Comparison of ENCODE assay signal across 9 cellular contexts in the genomic region with DNA sequence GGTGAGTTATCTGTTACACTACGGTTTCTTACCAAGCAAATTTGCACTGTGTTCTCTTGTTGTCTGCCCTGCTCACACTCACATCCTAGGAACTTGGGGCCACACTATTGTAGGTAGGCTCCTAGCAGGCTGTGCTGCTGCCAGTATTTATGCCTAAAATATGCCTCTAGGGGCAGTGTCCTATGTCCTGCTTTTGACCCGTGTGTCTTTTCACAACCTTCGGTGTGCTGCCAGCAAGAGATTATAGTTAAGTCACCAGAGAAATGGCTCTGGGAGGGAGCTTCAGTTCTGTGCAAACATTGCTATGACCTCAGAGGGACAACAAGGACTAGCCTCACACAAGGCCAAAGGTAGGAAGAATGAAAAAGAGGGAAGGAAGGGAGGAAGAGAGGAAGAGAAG. TPM values are rescaled to one million over a fixed set of nuclear protein-coding genes. Genes with fewer than 3 reads are reported as not detected.
DNase-seq lines count a peak whose midpoint lies in the region; ATAC-seq, FAIRE-seq and TF ChIP-seq lines count a peak whose summit lies in the region.
"Had no signal": no experiment of that assay in that cellular context is flagged by ENCODE, and none has a peak within 500 bp of the region (broad histone marks: within the 10 kb centered on the region; RNA-seq: fewer than 3 reads in every experiment).

No MANE protein-coding gene starts in this region.

- H3K9ac ChIP-seq in MM.1S (ENCODE audit: low read length): no peak overlapping the region

- no peak for FAIRE-seq in D721Med (lab: Jason Lieb, UNC)

- H3K4me3 ChIP-seq in MM.1S (ENCODE audit: low read length) (no peak overlapping the region), fibroblast of pulmonary artery (replicated peaks; ENCODE audit: low read depth, low read length) (no peak overlapping the region), psoas muscle (no peak overlapping the region)
- H3K4me3 ChIP-seq: upper lobe of left lung had no signal

- no peaks in the 10 kb centered on the region for H3F3A ChIP-seq in MM.1S (ENCODE audit: insufficient read depth, low read length)

- intact Hi-C loops in psoas muscle (cut with DNase I): no loop called here

- no peaks in the 10 kb centered on the region for H3K4me1 ChIP-seq in MM.1S (ENCODE audit: low read length)
- no peaks in the 10 kb centered on the region for H3K4me1 ChIP-seq in psoas muscle
- H3K4me1 ChIP-seq: upper lobe of left lung had no signal

- no peaks in the 10 kb centered on the region for H3K9me3 ChIP-seq in MM.1S (replicated peaks; ENCODE audit: insufficient read depth, low read length)
- no peaks in the 10 kb centered on the region for H3K9me3 ChIP-seq in psoas muscle
- H3K9me3 ChIP-seq: upper lobe of left lung had no signal

- WGBS in psoas muscle, 3 donors: 21 to 29% (median 26%) methylated on average over 3 of the region's 3 CpGs

- no peaks in the 10 kb centered on the region for H4K20me1 ChIP-seq in MM.1S (ENCODE audit: insufficient read depth, low read length)

- no peaks in the 10 kb centered on the region for H3K79me2 ChIP-seq in MM.1S (ENCODE audit: low read length)

- H3K36me3 Mint-ChIP-seq in activated naive CD4-positive, alpha-beta T cell treated with anti-CD3 and anti-CD28 coated beads, Interleukin-2, amount 50 U/mL, for 72 hours: no peaks in the 10 kb centered on the region

- ATAC-seq in GM21723 (IDR thresholded peaks at IDR 0.05; ENCODE audit: unreplicated experiment) (peak; percentile 75), psoas muscle (no peak)
- no peak for ATAC-seq in activated naive CD4-positive, alpha-beta T cell treated with anti-CD3 and anti-CD28 coated beads, Interleukin-2, amount 50 U/mL, for 72 hours

- H3K27ac ChIP-seq in MM.1S (ENCODE audit: low read length) (no peak overlapping the region), psoas muscle (no peak overlapping the region)
- H3K27ac ChIP-seq: upper lobe of left lung had no signal

- no peak overlapping the region for H2AFZ ChIP-seq in MM.1S (ENCODE audit: low read length)

- no peaks in the 10 kb centered on the region for H3K9me3 Mint-ChIP-seq in activated naive CD4-positive, alpha-beta T cell treated with anti-CD3 and anti-CD28 coated beads, Interleukin-2, amount 50 U/mL, for 72 hours

- TF ChIP-seq CTCF in MM.1S (IDR thresholded peaks at IDR 0.05; ENCODE audit: low read length) (peak; percentile 45), fibroblast of pulmonary artery (IDR thresholded peaks at IDR 0.05; ENCODE audit: low read length, missing control alignments) (peak; percentile 20), D721Med (IDR thresholded peaks at IDR 0.05; ENCODE audit: insufficient read depth, missing control alignments) (no peak), psoas muscle (IDR thresholded peaks at IDR 0.05) (no peak)

- H3K9me2 ChIP-seq in MM.1S (replicated peaks; ENCODE audit: insufficient read depth, low read length): no peaks in the 10 kb centered on the region

- H3K27me3 ChIP-seq in MM.1S (replicated peaks; ENCODE audit: insufficient read depth, low read length) (no peaks in the 10 kb centered on the region), psoas muscle (ENCODE audit: insufficient read depth in 3 of 3, low read length in 2 of 3) (peaks cover 0 to 3% (median 0%) of the 10 kb centered on the region in 3 donors)
- H3K27me3 ChIP-seq: upper lobe of left lung had no signal

- DNase-seq in EL: peak; percentile 3
- peak; percentile 22 for DNase-seq in MM.1S
- DNase-seq in fibroblast of pulmonary artery (ENCODE audit: low read depth): no peak
- no peak for DNase-seq in NCI-H1048 (lab: John Stamatoyannopoulos, UW)
- DNase-seq in D721Med (ENCODE audit: insufficient read length, low spot score): no peak
- DNase-seq in psoas muscle: no peak
- DNase-seq in activated naive CD4-positive, alpha-beta T cell treated with anti-CD3 and anti-CD28 coated beads, Interleukin-2, amount 50 U/mL, for 72 hours (ENCODE audit: low spot score in 2 of 2): no peak
- DNase-seq: upper lobe of left lung had no signal

- H3K27ac Mint-ChIP-seq in activated naive CD4-positive, alpha-beta T cell treated with anti-CD3 and anti-CD28 coated beads, Interleukin-2, amount 50 U/mL, for 72 hours: no peak overlapping the region

- no peaks in the 10 kb centered on the region for H3K36me3 ChIP-seq in MM.1S (replicated peaks; ENCODE audit: insufficient read depth, low read length)
- H3K36me3 ChIP-seq in psoas muscle (ENCODE audit: insufficient read depth in 1 of 2, low read depth in 1 of 2): no peaks in the 10 kb centered on the region
- H3K36me3 ChIP-seq: upper lobe of left lung had no signal

- no peak overlapping the region for H3K4me2 ChIP-seq in MM.1S (ENCODE audit: low read depth, low read length)

RNA-seq across cellular contexts. Expression of a gene that starts 8.9 kb away (rescaled TPM):
- total RNA-seq in psoas muscle: not detected
- not detected for polyA plus RNA-seq in psoas muscle
- not detected for total RNA-seq in activated naive CD4-positive, alpha-beta T cell treated with anti-CD3 and anti-CD28 coated beads, Interleukin-2, amount 50 U/mL, for 72 hours
- total RNA-seq: upper lobe of left lung had no signal

RNA-seq across cellular contexts. Expression of a gene that starts 25.6 kb away (rescaled TPM):
- total RNA-seq in psoas muscle: not detected
- polyA plus RNA-seq in psoas muscle: not detected
- not detected for total RNA-seq in activated naive CD4-positive, alpha-beta T cell treated with anti-CD3 and anti-CD28 coated beads, Interleukin-2, amount 50 U/mL, for 72 hours
- total RNA-seq: upper lobe of left lung had no signal

RNA-seq across cellular contexts. Expression of a gene that starts 28.4 kb away (rescaled TPM):
- not detected for total RNA-seq in psoas muscle
- not detected for polyA plus RNA-seq in psoas muscle
- total RNA-seq in activated naive CD4-positive, alpha-beta T cell treated with anti-CD3 and anti-CD28 coated beads, Interleukin-2, amount 50 U/mL, for 72 hours: not detected
- total RNA-seq: upper lobe of left lung had no signal

RNA-seq across cellular contexts. Expression of a gene that starts 46.0 kb away (rescaled TPM):
- not detected for total RNA-seq in psoas muscle
- not detected for polyA plus RNA-seq in psoas muscle
- total RNA-seq in activated naive CD4-positive, alpha-beta T cell treated with anti-CD3 and anti-CD28 coated beads, Interleukin-2, amount 50 U/mL, for 72 hours: not detected
- total RNA-seq: upper lobe of left lung had no signal

Comparison
In these comparisons a context has a peak if more than half of its experiments do, and no peak if none do; other contexts are left out.
1. DNase-seq: peak in EL (single experiment) and MM.1S (single experiment); none in fibroblast of pulmonary artery (single experiment), NCI-H1048 (single experiment), D721Med (single experiment), psoas muscle (0 of 2) and activated naive CD4-positive, alpha-beta T cell treated with anti-CD3 and anti-CD28 coated beads, Interleukin-2, amount 50 U/mL, for 72 hours (0 of 2).
2. CTCF ChIP-seq: peak in MM.1S (single experiment) and fibroblast of pulmonary artery (single experiment); none in D721Med (single experiment) and psoas muscle (single experiment).